Comparison of ENCODE assay signal across 10 cellular contexts in genomic region chr5:35963381-35963843, GRCh38. TPM values are rescaled to one million over a fixed set of nuclear protein-coding genes. Genes with fewer than 3 reads are reported as not detected.
DNase-seq lines count a peak whose midpoint lies in the region; ATAC-seq, FAIRE-seq and TF ChIP-seq lines count a peak whose summit lies in the region.
"Had no signal": no experiment of that assay in that cellular context is flagged by ENCODE, and none has a peak within 500 bp of the region (broad histone marks: within the 10 kb centered on the region; RNA-seq: fewer than 3 reads in every experiment).

No MANE protein-coding gene starts in this region.

- H4K20me1 ChIP-seq in keratinocyte (ENCODE audit: control insufficient read depth, extremely low read depth, insufficient read depth, low read length), result no peaks in the 10 kb centered on the region

- no peak for ATAC-seq in RWPE2 (ENCODE audit: low read depth)
- no peak for ATAC-seq in upper lobe of left lung (ENCODE audit: low FRiP score in 2 of 2)
- no peak for ATAC-seq in GM18858 (IDR thresholded peaks at IDR 0.05; ENCODE audit: unreplicated experiment)
- ATAC-seq in GM19328 (IDR thresholded peaks at IDR 0.05; ENCODE audit: unreplicated experiment), result no peak

- H2AFZ ChIP-seq in keratinocyte (ENCODE audit: control insufficient read depth, low read length), result no peak overlapping the region

- FAIRE-seq in keratinocyte (lab: Jason Lieb, UNC), result no peak

- H3K27me3 ChIP-seq in RWPE2 (ENCODE audit: insufficient read depth, poor library complexity, severe bottlenecking), result peaks cover 2% of the 10 kb centered on the region
- H3K27me3 ChIP-seq in keratinocyte (ENCODE audit: control insufficient read depth, extremely low read depth, insufficient read depth, low read length), result no peaks in the 10 kb centered on the region
- no peaks in the 10 kb centered on the region for H3K27me3 ChIP-seq in upper lobe of left lung
- H3K27me3 ChIP-seq in spleen (replicated peaks in 1 of 7), result peaks cover 0 to 6% (median 0%) of the 10 kb centered on the region in 7 donors

- H3K4me2 ChIP-seq in keratinocyte (ENCODE audit: control insufficient read depth, extremely low read depth, insufficient read depth, low read depth, low read length), result no peak overlapping the region

- TF ChIP-seq CTCF in HFF-Myc (IDR thresholded peaks at IDR 0.05; ENCODE audit: low read depth, low read length, missing control alignments) (peak; percentile 79), RWPE2 (IDR thresholded peaks at IDR 0.05; ENCODE audit: poor library complexity, severe bottlenecking) (peak; percentile 54), keratinocyte (optimal IDR thresholded peaks at IDR 0.05 in 1 of 3, IDR thresholded peaks at IDR 0.05 in 1 of 3, conservative IDR thresholded peaks at IDR 0.05 in 1 of 3; ENCODE audit: extremely low read depth in 1 of 3, insufficient read depth in 2 of 3, low read length in 3 of 3) (peak; percentile 46 to 77 (median 67)), upper lobe of left lung (IDR thresholded peaks at IDR 0.05) (peak in 1 of 6 experiments; percentile 5), spleen (IDR thresholded peaks at IDR 0.05 in 8 of 11, conservative IDR thresholded peaks at IDR 0.05 in 3 of 11) (peak in 3 of 11 experiments; percentile 26 to 28 (median 26))

- H3K36me3 ChIP-seq in RWPE2 (ENCODE audit: low read depth), result no peaks in the 10 kb centered on the region
- H3K36me3 ChIP-seq in keratinocyte (ENCODE audit: control insufficient read depth in 2 of 2, extremely low read depth in 1 of 2, insufficient read depth in 2 of 2, low read length in 2 of 2), result no peaks in the 10 kb centered on the region
- no peaks in the 10 kb centered on the region for H3K36me3 ChIP-seq in upper lobe of left lung
- H3K36me3 ChIP-seq in spleen, result no peaks in the 10 kb centered on the region

- WGBS in upper lobe of left lung, 2 donors, result 55 to 56% methylated on average over 8 of the region's 8 CpGs
- 49 to 54% (median 52%) methylated on average over 8 of the region's 8 CpGs for WGBS in spleen, 5 donors

- no peaks in the 10 kb centered on the region for H3K4me1 ChIP-seq in RWPE2 (ENCODE audit: insufficient read depth, poor library complexity, severe bottlenecking)
- H3K4me1 ChIP-seq in keratinocyte (ENCODE audit: control insufficient read depth, extremely low read depth, insufficient read depth, low read length), result no peaks in the 10 kb centered on the region
- no peaks in the 10 kb centered on the region for H3K4me1 ChIP-seq in upper lobe of left lung
- no peaks in the 10 kb centered on the region for H3K4me1 ChIP-seq in spleen

- intact Hi-C loops in spleen (cut with DNase I; ENCODE audit: low total_unique reads), result no loop called here

- no peak overlapping the region for H3K9ac ChIP-seq in keratinocyte (ENCODE audit: control insufficient read depth, extremely low read depth, insufficient read depth, low read length)

- no peak for TF ChIP-seq EP300 in upper lobe of left lung (IDR thresholded peaks at IDR 0.05)

- DNase-seq in COLO668 (lab: John Stamatoyannopoulos, UW; ENCODE audit: unreplicated experiment), result peak; percentile 30
- DNase-seq in HFF-Myc (ENCODE audit: extremely low read depth, low read depth), result no peak
- no peak for DNase-seq in RWPE2 (ENCODE audit: low spot score)
- no peak for DNase-seq in keratinocyte (ENCODE audit: low read depth, low spot score)
- DNase-seq in upper lobe of left lung, result no peak
- DNase-seq in spleen, result no peak

- no peak overlapping the region for H3K4me3 ChIP-seq in HFF-Myc (replicated peaks; ENCODE audit: low read depth, low read length)
- no peak overlapping the region for H3K4me3 ChIP-seq in RWPE2 (ENCODE audit: severe bottlenecking)
- no peak overlapping the region for H3K4me3 ChIP-seq in keratinocyte (ENCODE audit: control insufficient read depth in 2 of 3, extremely low read depth in 1 of 3, insufficient read depth in 2 of 3, low read depth in 1 of 3, low read length in 3 of 3)
- no peak overlapping the region for H3K4me3 ChIP-seq in upper lobe of left lung
- H3K4me3 ChIP-seq in spleen, result no peak overlapping the region

- H3K27ac ChIP-seq in RWPE2 (ENCODE audit: poor library complexity, severe bottlenecking), result no peak overlapping the region
- no peak overlapping the region for H3K27ac ChIP-seq in keratinocyte (ENCODE audit: control insufficient read depth, insufficient read depth, low read length)
- no peak overlapping the region for H3K27ac ChIP-seq in upper lobe of left lung
- no peak overlapping the region for H3K27ac ChIP-seq in spleen

- H3K9me1 ChIP-seq in keratinocyte (ENCODE audit: control insufficient read depth, extremely low read depth, insufficient read depth, low read length), result no peaks in the 10 kb centered on the region

- TF ChIP-seq POLR2A in upper lobe of left lung (IDR thresholded peaks at IDR 0.05), result no peak
- no peak for TF ChIP-seq POLR2A in spleen (IDR thresholded peaks at IDR 0.05)

- dilution Hi-C loops in keratinocyte (cut with MboI; ENCODE audit: extremely low pct_ligation_motif_present, low sequenced_read_pairs), result no loop called here

- H3K9me3 ChIP-seq in RWPE2 (ENCODE audit: severe bottlenecking), result peaks cover 1% of the 10 kb centered on the region
- no peaks in the 10 kb centered on the region for H3K9me3 ChIP-seq in keratinocyte (ENCODE audit: control insufficient read depth, low read depth, low read length)
- peaks cover 0 to 18% (median 0%) of the 10 kb centered on the region in 4 donors for H3K9me3 ChIP-seq in upper lobe of left lung
- H3K9me3 ChIP-seq in spleen, result peaks cover 0 to 33% (median 12%) of the 10 kb centered on the region in 8 donors

- no peaks in the 10 kb centered on the region for H3K79me2 ChIP-seq in keratinocyte (ENCODE audit: control insufficient read depth, insufficient read depth, low read length)

RNA-seq across cellular contexts. Expression of gene CAPSL, which starts 25.0 kb away (rescaled TPM):
- polyA plus RNA-seq in keratinocyte, result not detected in 3 replicates
- polyA plus RNA-seq in keratinocyte (2011; ENCODE audit: low read depth), result not detected
- not detected in 2 replicates for polyA plus RNA-seq in keratinocyte (2011; cell fraction: cytosol; rRNA removed)
- polyA plus RNA-seq in keratinocyte (2011; cell fraction: nucleus; rRNA removed), result not detected in 2 replicates
- polyA plus RNA-seq in keratinocyte (2012; ENCODE audit: low replicate concordance), result not detected in 2 replicates
- polyA minus RNA-seq in keratinocyte, result not detected in 3 replicates
- not detected for polyA minus RNA-seq in keratinocyte (2011; cell fraction: cytosol; rRNA and poly(A)+ RNA removed)
- polyA minus RNA-seq in keratinocyte (2011; cell fraction: nucleus; rRNA and poly(A)+ RNA removed), result not detected in 2 replicates
- 10 to 100 TPM in 1 of 6 donors, 1 to 10 TPM in 3, not detected in 2; 5.0 to 35.9 (median 7.5) TPM for total RNA-seq in upper lobe of left lung
- not detected for total RNA-seq in spleen
- polyA plus RNA-seq in spleen, result not detected
- polyA plus RNA-seq: IgD-negative memory B cell had no signal

RNA-seq across cellular contexts. Expression of gene UGT3A1, which starts 27.8 kb away (rescaled TPM):
- polyA plus RNA-seq in keratinocyte, result not detected in 3 replicates
- polyA plus RNA-seq in keratinocyte (2011; ENCODE audit: low read depth), result not detected
- polyA plus RNA-seq in keratinocyte (2011; cell fraction: cytosol; rRNA removed), result not detected in 2 replicates
- not detected in 2 replicates for polyA plus RNA-seq in keratinocyte (2011; cell fraction: nucleus; rRNA removed)
- polyA plus RNA-seq in keratinocyte (2012; ENCODE audit: low replicate concordance), result not detected in 2 replicates
- polyA minus RNA-seq in keratinocyte, result not detected in 3 replicates
- not detected for polyA minus RNA-seq in keratinocyte (2011; cell fraction: cytosol; rRNA and poly(A)+ RNA removed)
- polyA minus RNA-seq in keratinocyte (2011; cell fraction: nucleus; rRNA and poly(A)+ RNA removed), result not detected in 2 replicates
- not detected for total RNA-seq in upper lobe of left lung
- not detected for total RNA-seq in spleen
- not detected for polyA plus RNA-seq in spleen
- total RNA-seq: activated CD8-positive, alpha-beta memory T cell treated with anti-CD3 and anti-CD28 coated beads for 36 hours had no signal
- polyA plus RNA-seq: IgD-negative memory B cell had no signal
